Comparison of ENCODE assay signal across 9 cellular contexts in the genomic region with DNA sequence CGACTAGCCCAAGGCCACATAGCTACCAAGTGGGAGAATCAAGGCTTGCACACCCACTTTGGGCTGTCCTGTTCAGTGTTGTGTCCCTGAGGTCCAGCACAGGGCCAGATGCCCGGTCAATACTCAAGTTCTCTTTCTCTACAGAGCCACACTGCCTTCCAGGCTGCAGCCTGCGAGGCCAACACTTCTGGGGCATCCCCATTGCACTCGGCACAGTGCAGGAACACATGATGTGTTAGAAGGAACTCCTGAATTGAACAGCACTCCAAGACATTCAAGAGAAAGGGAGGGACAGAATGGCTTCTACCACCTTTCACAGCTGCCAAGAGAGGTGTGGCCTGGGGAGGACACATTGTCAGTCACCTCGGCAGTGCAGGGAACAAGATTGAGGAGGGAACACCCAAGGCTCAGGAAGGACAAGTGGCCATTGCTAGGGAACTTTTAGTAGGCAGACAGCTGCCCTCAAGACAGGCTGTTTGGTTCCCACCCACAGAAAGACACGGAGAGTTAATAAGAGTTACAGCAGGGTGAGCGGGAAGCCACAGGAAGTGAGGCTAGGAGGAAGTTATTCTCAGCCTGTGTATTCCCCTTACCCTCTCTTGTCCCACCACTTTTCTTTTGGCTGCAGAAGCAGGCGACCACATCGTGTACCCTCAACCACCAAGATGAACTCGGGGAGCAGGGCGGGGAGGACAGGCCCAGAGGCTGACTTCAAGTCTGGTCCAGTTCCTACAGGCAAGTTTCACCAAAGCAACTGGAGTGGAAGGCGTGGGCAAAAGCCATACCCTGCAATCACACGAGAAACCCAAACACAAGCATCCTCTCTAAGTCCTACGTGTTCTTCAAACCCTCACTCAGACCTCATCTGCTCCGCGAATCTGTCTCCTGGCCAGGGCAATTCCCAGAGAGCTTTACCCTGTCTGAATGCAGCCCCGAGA.
DNase-seq lines count a peak whose midpoint lies in the region; ATAC-seq and TF ChIP-seq lines count a peak whose summit lies in the region.
"Had no signal": no experiment of that assay in that cellular context is flagged by ENCODE, and none has a peak within 500 bp of the region (broad histone marks: within the 10 kb centered on the region; RNA-seq: fewer than 3 reads in every experiment).

No MANE protein-coding gene starts in this region.

- no peaks in the 10 kb centered on the region for H3K27me3 ChIP-seq in HAP-1 (ENCODE audit: low read depth)
- no peaks in the 10 kb centered on the region for H3K27me3 ChIP-seq in Karpas-422 (ENCODE audit: low read length)

- H2AFZ ChIP-seq in Karpas-422 (ENCODE audit: low read length) = no peak overlapping the region

- H3K4me1 Mint-ChIP-seq in immature natural killer cell = peaks cover 30 to 41% of the 10 kb centered on the region in 2 donors

- H3K36me3 Mint-ChIP-seq in immature natural killer cell = no peaks in the 10 kb centered on the region

- DNase-seq in GM10248 (ENCODE audit: extremely low spot score) = peak; percentile 42
- DNase-seq in MV-4-11 (lab: John Stamatoyannopoulos, UW) = peak; percentile 83
- peak; percentile 10 to 27 (median 18) for DNase-seq in immature natural killer cell
- DNase-seq in NCI-H2081 (lab: John Stamatoyannopoulos, UW) = no peak
- no peak for DNase-seq in HAP-1 (ENCODE audit: low spot score in 2 of 2)
- no peak for DNase-seq in Karpas-422
- no peak for DNase-seq in ACHN

- H3K4me3 ChIP-seq in HAP-1 (no peak overlapping the region), Karpas-422 (ENCODE audit: low read length) (no peak overlapping the region)

- no peaks in the 10 kb centered on the region for H3K79me2 ChIP-seq in Karpas-422 (ENCODE audit: low read length)

- no peak overlapping the region for H3K9ac ChIP-seq in Karpas-422 (ENCODE audit: low read length)

- CTCF ChIA-PET in GM10248 (lab: Yijun Ruan, JAX) = interaction anchor here (1.2 kb wide), 1 partner anchor 9 kb away, joined by 4 read pairs; no protein-coding TSS in a partner anchor

- H3K4me3 Mint-ChIP-seq in immature natural killer cell = peak overlapping the region; percentile 50 to 83 (median 77)

- no peak for TF ChIP-seq CTCF in GM10248 (IDR thresholded peaks at IDR 0.05; ENCODE audit: control extremely low read depth, extremely low read depth, low read depth, missing control alignments)

- no peaks in the 10 kb centered on the region for H3K4me1 ChIP-seq in HAP-1
- peaks cover 33% of the 10 kb centered on the region for H3K4me1 ChIP-seq in Karpas-422 (ENCODE audit: low read length)

- POLR2A ChIA-PET in GM10248 (lab: Yijun Ruan, JAX) = no interaction called here

- H3K9me3 ChIP-seq in HAP-1 (no peaks in the 10 kb centered on the region), Karpas-422 (ENCODE audit: low read length) (no peaks in the 10 kb centered on the region)

- no peaks in the 10 kb centered on the region for H3K36me3 ChIP-seq in HAP-1 (replicated peaks)
- no peaks in the 10 kb centered on the region for H3K36me3 ChIP-seq in Karpas-422 (ENCODE audit: insufficient read depth, low read length)

- peak overlapping the region in 5 of 6 donors; percentile 1 to 67 (median 32) for H3K27ac Mint-ChIP-seq in immature natural killer cell

- ATAC-seq in GM21367 (IDR thresholded peaks at IDR 0.05; ENCODE audit: unreplicated experiment) = peak; percentile 63
- ATAC-seq: Panc1 had no signal

- H3K27ac ChIP-seq in Karpas-422 (ENCODE audit: low read length) = no peak overlapping the region

- H3K9me3 Mint-ChIP-seq in immature natural killer cell = no peaks in the 10 kb centered on the region

- H4K20me1 ChIP-seq in Karpas-422 (ENCODE audit: insufficient read depth, low read depth, low read length) = no peaks in the 10 kb centered on the region

- no peaks in the 10 kb centered on the region for H3K9me2 ChIP-seq in Karpas-422 (replicated peaks; ENCODE audit: insufficient read depth, low read length)

- in situ Hi-C loops in HAP-1 (cut with MboI; ENCODE audit: low sequenced_read_pairs) = no loop called here
- in situ Hi-C loops in ACHN (cut with HindIII; ENCODE audit: low pct_ligation_motif_present, low pct_unique_long_range_greater_than_20kb, low sequenced_read_pairs) = no loop called here

- no peak overlapping the region for H3K4me2 ChIP-seq in Karpas-422 (ENCODE audit: low read depth, low read length, poor library complexity, severe bottlenecking)

- H3K27me3 Mint-ChIP-seq in immature natural killer cell (ENCODE audit: low read depth in 3 of 3) = peaks cover 2 to 6% (median 4%) of the 10 kb centered on the region in 3 donors

Comparison
In these comparisons a context has a peak if more than half of its experiments do, and no peak if none do; other contexts are left out.
1. DNase-seq: peak in GM10248 (single experiment), MV-4-11 (single experiment) and immature natural killer cell (3 of 3); none in NCI-H2081 (0 of 2), HAP-1 (0 of 2), Karpas-422 (single experiment) and ACHN (single experiment).